2 cellular contexts compared by ENCODE assay signal in the genomic region with DNA sequence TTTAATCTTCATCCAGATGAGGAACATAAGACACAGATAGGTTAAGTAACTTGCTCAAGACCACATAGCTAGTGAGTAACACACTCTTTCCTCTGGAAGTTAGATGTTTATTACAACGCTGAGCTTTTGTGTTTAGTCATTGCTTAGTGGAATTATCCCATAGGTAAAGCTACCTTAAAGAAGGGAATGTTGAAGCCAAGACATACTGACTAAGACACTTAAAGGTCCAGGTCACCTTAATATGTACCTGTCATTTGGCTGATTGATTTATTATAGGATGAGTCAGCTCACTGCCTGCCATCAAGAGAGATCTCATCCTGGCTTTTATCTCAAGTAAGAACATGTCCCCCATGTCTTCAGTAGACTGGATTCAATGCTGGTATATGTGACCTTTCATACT.
TF ChIP-seq lines count a peak whose summit lies in the region.

No MANE protein-coding gene starts in this region.

TF ChIP-seq in HCT116, 20 proteins besides CTCF, POLR2A, EP300 and RAD21 (continued from another document):
- TF ChIP-seq ATF3 (IDR thresholded peaks at IDR 0.05): no peak
- peak; percentile 48; the same call in 1 of the 2 replicates for TF ChIP-seq FOSL1 (IDR thresholded peaks at IDR 0.05; ENCODE audit: low read depth)
- TF ChIP-seq POLR2AphosphoS5 (IDR thresholded peaks at IDR 0.05; ENCODE audit: low read depth, low read length): no peak
- peak; percentile 19; the same call in 1 of the 2 replicates for TF ChIP-seq JUND (IDR thresholded peaks at IDR 0.05)
- TF ChIP-seq, protein P1, sequence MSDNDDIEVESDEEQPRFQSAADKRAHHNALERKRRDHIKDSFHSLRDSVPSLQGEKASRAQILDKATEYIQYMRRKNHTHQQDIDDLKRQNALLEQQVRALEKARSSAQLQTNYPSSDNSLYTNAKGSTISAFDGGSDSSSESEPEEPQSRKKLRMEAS (IDR thresholded peaks at IDR 0.05): no peak

TF ChIP-seq in K562, 482 proteins besides CTCF, POLR2A, EP300 and RAD21 (continued from another document):
- TF ChIP-seq NFIX (CRISPR knock-in tag; IDR thresholded peaks at IDR 0.05; ENCODE audit: low read depth) (no peak), USF1 (CRISPR knock-in tag; IDR thresholded peaks at IDR 0.05) (no peak), ZNF184 (CRISPR knock-in tag; IDR thresholded peaks at IDR 0.05) (no peak), ETS1 (conservative IDR thresholded peaks at IDR 0.05; ENCODE audit: control insufficient read depth, low read depth, low read length) (no peak), MEIS2 (IDR thresholded peaks at IDR 0.05; ENCODE audit: partially characterized antibody) (peak; percentile 71)
- TF ChIP-seq, protein P2, sequence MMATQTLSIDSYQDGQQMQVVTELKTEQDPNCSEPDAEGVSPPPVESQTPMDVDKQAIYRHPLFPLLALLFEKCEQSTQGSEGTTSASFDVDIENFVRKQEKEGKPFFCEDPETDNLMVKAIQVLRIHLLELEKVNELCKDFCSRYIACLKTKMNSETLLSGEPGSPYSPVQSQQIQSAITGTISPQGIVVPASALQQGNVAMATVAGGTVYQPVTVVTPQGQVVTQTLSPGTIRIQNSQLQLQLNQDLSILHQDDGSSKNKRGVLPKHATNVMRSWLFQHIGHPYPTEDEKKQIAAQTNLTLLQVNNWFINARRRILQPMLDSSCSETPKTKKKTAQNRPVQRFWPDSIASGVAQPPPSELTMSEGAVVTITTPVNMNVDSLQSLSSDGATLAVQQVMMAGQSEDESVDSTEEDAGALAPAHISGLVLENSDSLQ (IDR thresholded peaks at IDR 0.05): peak; percentile 64
